ENCODE assay signal across 9 cellular contexts in genomic region chr9:135196474-135196873, GRCh38.
"Had no signal": no experiment of that assay in that cellular context is flagged by ENCODE, and none has a peak within 500 bp of the region (broad histone marks: within the 10 kb centered on the region; RNA-seq: fewer than 3 reads in every experiment).

No MANE protein-coding gene starts in this region.

- FAIRE-seq: K562 had no signal

- H3K9ac ChIP-seq: GM23248 had no signal

- H3K4me3 ChIP-seq: GM23248, HAP-1, K562 had no signal

- H3K27ac ChIP-seq: GM23248, HL-60 had no signal

- H3K27ac Mint-ChIP-seq: HFFc6 had no signal

- H3K36me3 ChIP-seq: HAP-1 had no signal

- H3K9me3 ChIP-seq: HAP-1 had no signal

- H2AFZ ChIP-seq: GM23248 had no signal

- ATAC-seq: HCT116, K562 had no signal

- H3K4me1 ChIP-seq: HAP-1 had no signal

- DNase-seq: GOT3, H7, HFFc6, IMR-90 had no signal

- H3K4me3 Mint-ChIP-seq: HFFc6 had no signal
